In the genomic region with DNA sequence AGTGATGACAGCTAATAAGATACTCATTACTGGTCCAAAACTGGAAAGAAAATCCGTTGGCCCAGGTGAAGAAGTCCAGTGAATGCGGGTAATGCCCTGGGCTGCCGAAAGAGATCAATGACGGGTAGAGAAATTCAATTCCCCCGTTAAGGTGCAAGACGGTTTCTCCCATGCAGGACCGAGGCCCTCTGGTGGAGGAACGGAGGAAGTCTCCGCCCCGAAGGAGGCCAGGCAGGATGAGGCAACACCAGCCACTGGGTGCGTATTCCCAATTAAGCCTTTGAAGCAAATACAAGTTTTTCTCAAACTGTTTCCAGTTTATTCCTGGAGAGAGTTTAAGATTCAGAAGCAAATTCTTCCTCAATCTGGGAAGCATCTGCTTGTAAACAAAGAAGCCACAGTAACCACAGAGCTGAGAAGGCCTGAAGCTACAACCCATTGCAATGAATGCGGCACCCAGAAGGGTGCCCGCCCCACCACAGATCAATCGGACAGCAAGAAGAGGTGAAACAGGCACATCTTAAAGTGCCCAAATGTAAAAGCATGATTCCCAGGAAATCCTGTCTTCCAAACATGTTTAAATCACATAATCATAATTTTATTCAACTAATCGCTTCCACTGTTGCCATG, we compare ENCODE assay signal across 8 cellular contexts.
DNase-seq lines count a peak whose midpoint lies in the region; ATAC-seq and TF ChIP-seq lines count a peak whose summit lies in the region.

No MANE protein-coding gene starts in this region.

- intact Hi-C loops in mammary epithelial cell (cut with micrococcal nuclease): loop anchor here (1.0 to 5.0 kb wide), 6 partner anchors 179 to 725 kb away; no protein-coding TSS in a partner anchor

- no TSS peak for BruUV-seq in mammary epithelial cell (replicated peaks; lab: Mats Ljungman, UMichigan)

- CTCF ChIA-PET in mammary epithelial cell (lab: Charles Lee; ENCODE audit: low non-redundant PET): interaction anchor here (0.5 to 0.6 kb wide), 2 partner anchors 60 to 396 kb away, joined by 4 to 8 read pairs; no protein-coding TSS in a partner anchor

- no peaks in the 10 kb centered on the region for H3K79me2 ChIP-seq in mammary epithelial cell (ENCODE audit: insufficient read depth, low read length)

- peaks cover 16% of the 10 kb centered on the region for H3K36me3 ChIP-seq in WERI-Rb-1
- no peaks in the 10 kb centered on the region for H3K36me3 ChIP-seq in mammary epithelial cell (ENCODE audit: insufficient read depth, low read length)

- H3K9ac ChIP-seq in mammary epithelial cell (ENCODE audit: insufficient read depth, low read length): no peak overlapping the region

- H3K4me1 ChIP-seq in mammary epithelial cell (ENCODE audit: insufficient read depth, low read length): no peaks in the 10 kb centered on the region

- H3K9me3 ChIP-seq in WERI-Rb-1 (ENCODE audit: severe bottlenecking) (no peaks in the 10 kb centered on the region), mammary epithelial cell (replicated peaks; ENCODE audit: insufficient read depth, low read length) (no peaks in the 10 kb centered on the region)

- H3K27ac ChIP-seq in WERI-Rb-1: no peak overlapping the region
- H3K27ac ChIP-seq in mammary epithelial cell (ENCODE audit: insufficient read depth, low read depth, low read length): no peak overlapping the region

- 24% methylated on average over 14 of the region's 15 CpGs for WGBS in mammary epithelial cell (ENCODE audit: low coverage, missing lambda C conversion rate)

- dilution Hi-C loops in mammary epithelial cell (cut with HindIII; ENCODE audit: low sequenced_read_pairs): no loop called here

- peak; percentile 91 for TF ChIP-seq CTCF in GM12873 (IDR thresholded peaks at IDR 0.05; ENCODE audit: insufficient read depth, low read depth, low read length, missing control alignments)
- TF ChIP-seq CTCF in WERI-Rb-1 (IDR thresholded peaks at IDR 0.05; ENCODE audit: low read depth, low read length): peak; percentile 90
- TF ChIP-seq CTCF in mammary epithelial cell (conservative IDR thresholded peaks at IDR 0.05 in 1 of 2, IDR thresholded peaks at IDR 0.05 in 1 of 2; ENCODE audit: extremely low read depth in 1 of 2, insufficient read depth in 1 of 2, low read depth in 1 of 2, low read length in 2 of 2): peak; percentile 94 to 95

- H3K4me3 ChIP-seq in WERI-Rb-1 (ENCODE audit: low read depth, low read length) (no peak overlapping the region), mammary epithelial cell (replicated peaks in 1 of 3; ENCODE audit: insufficient read depth in 1 of 3, low read depth in 2 of 3, low read length in 3 of 3) (no peak overlapping the region)

- no peak overlapping the region for H2AFZ ChIP-seq in mammary epithelial cell (ENCODE audit: low read depth, low read length)

- peak; percentile 74 for ATAC-seq in HG02884 (IDR thresholded peaks at IDR 0.05; ENCODE audit: unreplicated experiment)
- no peak for ATAC-seq in HG03139 (IDR thresholded peaks at IDR 0.05; ENCODE audit: unreplicated experiment)

- H4K20me1 ChIP-seq in mammary epithelial cell (ENCODE audit: insufficient read depth, low read length): no peaks in the 10 kb centered on the region

- no peak overlapping the region for H3K4me2 ChIP-seq in mammary epithelial cell (ENCODE audit: insufficient read depth, low read depth, low read length)

- DNase-seq in NCI-H2171 treated with DMSO at 0.1 percent for 48 hours (lab: John Stamatoyannopoulos, UW) (peak; percentile 77), WERI-Rb-1 (peak; percentile 85), mammary epithelial cell (peak; percentile 62), islet precursor cell (peak; percentile 89)
- peak; percentile 84 for DNase-seq in stimulated activated CD4-positive, alpha-beta T cell treated with anti-CD3 and anti-CD28 coated beads, Interleukin-15, amount 100 ng/mL, for 24 hours

- H3K27me3 ChIP-seq in WERI-Rb-1 (ENCODE audit: insufficient read depth, low read depth, severe bottlenecking) (no peaks in the 10 kb centered on the region), mammary epithelial cell (ENCODE audit: insufficient read depth, low read length) (no peaks in the 10 kb centered on the region)

- in situ Hi-C loops in mammary epithelial cell (cut with MboI; ENCODE audit: low sequenced_read_pairs in 2 of 2): loop anchor here in 1 of 2 donors (5.0 to 10.0 kb wide), 2 partner anchors 300 to 393 kb away; partner anchors contain the start of gene CALM1
